ENCODE assay signal across 9 cellular contexts in genomic region chr3:49119439-49119838, GRCh38. TPM values are rescaled to one million over a fixed set of nuclear protein-coding genes. Genes with fewer than 3 reads are reported as not detected.
DNase-seq lines count a peak whose midpoint lies in the region; ATAC-seq, FAIRE-seq and TF ChIP-seq lines count a peak whose summit lies in the region.
"Had no signal": no experiment of that assay in that cellular context is flagged by ENCODE, and none has a peak within 500 bp of the region (broad histone marks: within the 10 kb centered on the region; RNA-seq: fewer than 3 reads in every experiment).

No MANE protein-coding gene starts in this region.

- intact Hi-C loops in prostate gland (cut with DNase I) = no loop called here

- TF ChIP-seq CTCF in epithelial cell of esophagus (IDR thresholded peaks at IDR 0.05; ENCODE audit: insufficient read depth, low read depth, low read length, missing control alignments) (no peak), prostate gland (IDR thresholded peaks at IDR 0.05) (no peak), D721Med (IDR thresholded peaks at IDR 0.05; ENCODE audit: insufficient read depth, missing control alignments) (no peak)

- H3K27me3 ChIP-seq in prostate gland (replicated peaks; ENCODE audit: insufficient read depth) = no peaks in the 10 kb centered on the region

- ATAC-seq in GM18519 (IDR thresholded peaks at IDR 0.05; ENCODE audit: low FRiP score, unreplicated experiment) (no peak), HG02973 (IDR thresholded peaks at IDR 0.05; ENCODE audit: unreplicated experiment) (no peak)

- FAIRE-seq in D721Med (lab: Jason Lieb, UNC) = no peak
- FAIRE-seq: TTC549 had no signal

- WGBS in prostate gland = 52% methylated on average over 3 of the region's 3 CpGs

- DNase-seq in ELR (ENCODE audit: low read depth) (peak; percentile 45), RPMI7951 (ENCODE audit: low read depth) (peak; percentile 58), epithelial cell of esophagus (ENCODE audit: low read depth) (peak; percentile 40), prostate gland (ENCODE audit: low spot score) (no peak), D721Med (ENCODE audit: insufficient read length, low spot score) (no peak), NCI-H1092 (lab: John Stamatoyannopoulos, UW) (no peak)

- H3K9me3 ChIP-seq in prostate gland = no peaks in the 10 kb centered on the region

- peaks cover 6% of the 10 kb centered on the region for H3K4me1 ChIP-seq in prostate gland (replicated peaks)

- H3K36me3 ChIP-seq in prostate gland = peaks cover 40 to 52% of the 10 kb centered on the region in 2 donors

- H3K27ac ChIP-seq in prostate gland = no peak overlapping the region

- no peak for TF ChIP-seq POLR2A in prostate gland (IDR thresholded peaks at IDR 0.05)

- H3K4me3 ChIP-seq in epithelial cell of esophagus (ENCODE audit: low read length) = peak overlapping the region; percentile 90
- H3K4me3 ChIP-seq in prostate gland = peak overlapping the region; percentile 92 to 100

RNA-seq across cellular contexts. Expression of gene USP19, which starts 1.2 kb away (rescaled TPM):
- 29.1 and 42.4 TPM in 2 replicates for total RNA-seq in RPMI7951 (2014; rRNA removed; shearing (Covaris generic))
- total RNA-seq in prostate gland = 10 to 100 TPM; 62.7 to 98.2 TPM

RNA-seq across cellular contexts. Expression of gene LAMB2, which starts 13.4 kb away (rescaled TPM):
- 209 and 244 TPM in 2 replicates for total RNA-seq in RPMI7951 (2014; rRNA removed; shearing (Covaris generic))
- total RNA-seq in prostate gland = 100 to 1,000 TPM; 432 to 667 TPM

RNA-seq across cellular contexts. Expression of gene QARS1, which starts 14.9 kb away (rescaled TPM):
- 244 and 314 TPM in 2 replicates for total RNA-seq in RPMI7951 (2014; rRNA removed; shearing (Covaris generic))
- 100 to 1,000 TPM; 254 to 315 TPM for total RNA-seq in prostate gland

RNA-seq across cellular contexts. Expression of gene QRICH1, which starts 25.6 kb away (rescaled TPM):
- 121 and 124 TPM in 2 replicates for total RNA-seq in RPMI7951 (2014; rRNA removed; shearing (Covaris generic))
- total RNA-seq in prostate gland = 100 to 1,000 TPM in 1 of 2 donors, 10 to 100 TPM in 1; 60.1 to 132 TPM

RNA-seq across cellular contexts. Expression of gene CCDC71, which starts 46.7 kb away (rescaled TPM):
- 26.0 and 32.8 TPM in 2 replicates for total RNA-seq in RPMI7951 (2014; rRNA removed; shearing (Covaris generic))
- total RNA-seq in prostate gland = 10 to 100 TPM; 44.2 to 47.0 TPM

Comparison
In these comparisons a context has a peak if more than half of its experiments do, and no peak if none do; other contexts are left out.
1. DNase-seq: peak in ELR (single experiment), RPMI7951 (single experiment) and epithelial cell of esophagus (single experiment); none in prostate gland (single experiment), D721Med (single experiment) and NCI-H1092 (single experiment).